Comparison of ENCODE assay signal across 15 cellular contexts in genomic region chr7:36281945-36282727, GRCh38.
DNase-seq lines count a peak whose midpoint lies in the region; FAIRE-seq and TF ChIP-seq lines count a peak whose summit lies in the region.
"Had no signal": no experiment of that assay in that cellular context is flagged by ENCODE, and none has a peak within 500 bp of the region (broad histone marks: within the 10 kb centered on the region; RNA-seq: fewer than 3 reads in every experiment).

No MANE protein-coding gene starts in this region.

- peak; percentile 41 for FAIRE-seq in G401.6 (lab: Jason Lieb, UNC)

- no peak for TF ChIP-seq CTCF in dorsolateral prefrontal cortex (IDR thresholded peaks at IDR 0.05 in 54 of 56, conservative IDR thresholded peaks at IDR 0.05 in 2 of 56; ENCODE audit: low read depth in 1 of 56, partially characterized antibody in 56 of 56)
- TF ChIP-seq CTCF in sigmoid colon (IDR thresholded peaks at IDR 0.05), result no peak

- H3K36me3 ChIP-seq in sigmoid colon, result no peaks in the 10 kb centered on the region
- H3K36me3 ChIP-seq: ascending aorta, MG63 had no signal

- TF ChIP-seq POLR2A in sigmoid colon (IDR thresholded peaks at IDR 0.05), result no peak

- peaks cover 0 to 75% (median 61%) of the 10 kb centered on the region in 4 donors for H3K4me1 ChIP-seq in sigmoid colon

- TF ChIP-seq EP300 in sigmoid colon (IDR thresholded peaks at IDR 0.05), result no peak

- H3K9me3 ChIP-seq in sigmoid colon, result no peaks in the 10 kb centered on the region
- H3K9me3 ChIP-seq: ascending aorta, MG63 had no signal

- WGBS in sigmoid colon, 2 donors, result 75 to 85% methylated on average over 11 of the region's 11 CpGs

- no peaks in the 10 kb centered on the region for H3K27me3 ChIP-seq in dorsolateral prefrontal cortex
- no peaks in the 10 kb centered on the region for H3K27me3 ChIP-seq in sigmoid colon
- H3K27me3 ChIP-seq: ascending aorta, MG63 had no signal

- peak; percentile 51 for DNase-seq in NCI-H69 (lab: John Stamatoyannopoulos, UW)
- peak in 1 of 10 donors; percentile 24 for DNase-seq in dorsolateral prefrontal cortex
- peak; percentile 55 for DNase-seq in sigmoid colon
- no peak for DNase-seq in NCI-H510A treated with DMSO at 0.1 percent for 48 hours (lab: John Stamatoyannopoulos, UW)
- DNase-seq in CD1c-positive myeloid dendritic cell (ENCODE audit: extremely low spot score), result no peak
- no peak for DNase-seq in activated naive CD4-positive, alpha-beta T cell treated with anti-CD3 and anti-CD28 coated beads, Interleukin-2, amount 50 U/mL, for 16 hours
- DNase-seq in HPDE6-E6E7 (ENCODE audit: extremely low spot score), result no peak
- DNase-seq: activated CD8-positive, alpha-beta memory T cell treated with anti-CD3 and anti-CD28 coated beads, Interleukin-2, amount 10 ng/mL, durations not matched to agents 7 days and 5 days; erythroblast; MG63; NCI-H748 treated with DMSO at 0.1 percent for 48 hours; stimulated activated CD4-positive, alpha-beta T cell treated with anti-CD3 and anti-CD28 coated beads, Interleukin-2, amount 100 ng/mL, for 24 hours; stimulated activated naive CD8-positive, alpha-beta T cell treated with anti-CD3 and anti-CD28 coated beads, Interleukin-15, Interleukin-2, amounts not matched to agents 100 U/mL and 50 U/mL, for 24 hours had no signal

- H3K27ac ChIP-seq in dorsolateral prefrontal cortex, result peak overlapping the region; percentile 80 to 99 (median 95)
- peak overlapping the region in 3 of 4 donors; percentile 81 to 86 (median 82) for H3K27ac ChIP-seq in sigmoid colon

- peak overlapping the region in 36 of 59 donors; percentile 4 to 64 (median 43) for H3K4me3 ChIP-seq in dorsolateral prefrontal cortex
- H3K4me3 ChIP-seq in sigmoid colon, result no peak overlapping the region
- H3K4me3 ChIP-seq: ascending aorta had no signal

- intact Hi-C loops in dorsolateral prefrontal cortex (cut with DNase I) (loop anchor here (2.0 to 10.0 kb wide), 3 partner anchors 17 to 129 kb away; partner anchors contain the start of gene EEPD1 (in 2 of the 2)), sigmoid colon (cut with DNase I) (no loop called here)

Comparison
In these comparisons a context has a peak if more than half of its experiments do, and no peak if none do; other contexts are left out.
1. DNase-seq: peak in NCI-H69 (single experiment) and sigmoid colon (single experiment); none in NCI-H510A treated with DMSO at 0.1 percent for 48 hours (single experiment), CD1c-positive myeloid dendritic cell (single experiment), activated naive CD4-positive, alpha-beta T cell treated with anti-CD3 and anti-CD28 coated beads, Interleukin-2, amount 50 U/mL, for 16 hours (single experiment) and HPDE6-E6E7 (single experiment).
2. H3K4me3 ChIP-seq: peak in dorsolateral prefrontal cortex (36 of 59); none in sigmoid colon (0 of 4).